Comparison of ENCODE assay signal across 1 cellular context in the genomic region with DNA sequence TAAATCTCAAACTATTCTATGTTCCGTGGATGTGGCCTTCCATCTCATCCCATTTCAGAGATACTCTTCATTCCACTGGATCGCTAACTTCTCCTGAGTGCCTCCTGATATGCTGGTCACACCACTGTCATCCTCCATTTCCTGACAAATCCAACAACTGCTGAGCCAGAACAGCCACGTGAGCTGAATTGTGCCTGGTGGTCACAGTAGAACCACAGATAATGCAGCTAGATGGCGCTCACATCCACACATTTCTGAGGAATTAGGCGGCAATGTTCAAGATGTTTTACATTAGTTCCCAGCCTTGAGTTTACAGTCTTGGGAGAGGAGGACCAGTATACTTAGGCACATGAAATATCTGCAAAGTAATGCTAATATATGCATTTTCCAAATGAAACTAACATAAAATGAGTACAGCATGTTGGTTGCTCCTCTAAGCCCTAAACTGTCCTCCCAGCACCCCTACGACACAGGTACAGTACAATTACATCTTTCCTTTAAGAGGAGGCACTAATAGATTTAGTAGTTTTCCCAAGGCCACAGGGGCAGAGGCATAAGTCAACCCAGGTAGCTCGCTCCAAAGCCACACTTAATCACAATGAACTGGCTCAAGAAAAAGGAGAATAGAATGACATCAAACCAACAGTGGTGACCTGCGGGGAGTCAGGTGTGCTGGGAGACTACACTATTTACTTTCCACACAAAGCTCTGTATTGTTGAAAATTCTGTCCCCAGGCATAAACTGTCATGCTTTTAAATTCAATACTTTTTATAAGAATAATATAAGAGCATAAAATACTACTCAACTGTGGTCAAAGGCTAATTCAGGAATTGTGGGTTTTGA.
TF ChIP-seq lines count a peak whose summit lies in the region.

No MANE protein-coding gene starts in this region.

TF ChIP-seq in HepG2, 621 proteins besides CTCF, POLR2A, EP300 and RAD21 (continued from another document and continues in another):
- TF ChIP-seq, protein P1, sequence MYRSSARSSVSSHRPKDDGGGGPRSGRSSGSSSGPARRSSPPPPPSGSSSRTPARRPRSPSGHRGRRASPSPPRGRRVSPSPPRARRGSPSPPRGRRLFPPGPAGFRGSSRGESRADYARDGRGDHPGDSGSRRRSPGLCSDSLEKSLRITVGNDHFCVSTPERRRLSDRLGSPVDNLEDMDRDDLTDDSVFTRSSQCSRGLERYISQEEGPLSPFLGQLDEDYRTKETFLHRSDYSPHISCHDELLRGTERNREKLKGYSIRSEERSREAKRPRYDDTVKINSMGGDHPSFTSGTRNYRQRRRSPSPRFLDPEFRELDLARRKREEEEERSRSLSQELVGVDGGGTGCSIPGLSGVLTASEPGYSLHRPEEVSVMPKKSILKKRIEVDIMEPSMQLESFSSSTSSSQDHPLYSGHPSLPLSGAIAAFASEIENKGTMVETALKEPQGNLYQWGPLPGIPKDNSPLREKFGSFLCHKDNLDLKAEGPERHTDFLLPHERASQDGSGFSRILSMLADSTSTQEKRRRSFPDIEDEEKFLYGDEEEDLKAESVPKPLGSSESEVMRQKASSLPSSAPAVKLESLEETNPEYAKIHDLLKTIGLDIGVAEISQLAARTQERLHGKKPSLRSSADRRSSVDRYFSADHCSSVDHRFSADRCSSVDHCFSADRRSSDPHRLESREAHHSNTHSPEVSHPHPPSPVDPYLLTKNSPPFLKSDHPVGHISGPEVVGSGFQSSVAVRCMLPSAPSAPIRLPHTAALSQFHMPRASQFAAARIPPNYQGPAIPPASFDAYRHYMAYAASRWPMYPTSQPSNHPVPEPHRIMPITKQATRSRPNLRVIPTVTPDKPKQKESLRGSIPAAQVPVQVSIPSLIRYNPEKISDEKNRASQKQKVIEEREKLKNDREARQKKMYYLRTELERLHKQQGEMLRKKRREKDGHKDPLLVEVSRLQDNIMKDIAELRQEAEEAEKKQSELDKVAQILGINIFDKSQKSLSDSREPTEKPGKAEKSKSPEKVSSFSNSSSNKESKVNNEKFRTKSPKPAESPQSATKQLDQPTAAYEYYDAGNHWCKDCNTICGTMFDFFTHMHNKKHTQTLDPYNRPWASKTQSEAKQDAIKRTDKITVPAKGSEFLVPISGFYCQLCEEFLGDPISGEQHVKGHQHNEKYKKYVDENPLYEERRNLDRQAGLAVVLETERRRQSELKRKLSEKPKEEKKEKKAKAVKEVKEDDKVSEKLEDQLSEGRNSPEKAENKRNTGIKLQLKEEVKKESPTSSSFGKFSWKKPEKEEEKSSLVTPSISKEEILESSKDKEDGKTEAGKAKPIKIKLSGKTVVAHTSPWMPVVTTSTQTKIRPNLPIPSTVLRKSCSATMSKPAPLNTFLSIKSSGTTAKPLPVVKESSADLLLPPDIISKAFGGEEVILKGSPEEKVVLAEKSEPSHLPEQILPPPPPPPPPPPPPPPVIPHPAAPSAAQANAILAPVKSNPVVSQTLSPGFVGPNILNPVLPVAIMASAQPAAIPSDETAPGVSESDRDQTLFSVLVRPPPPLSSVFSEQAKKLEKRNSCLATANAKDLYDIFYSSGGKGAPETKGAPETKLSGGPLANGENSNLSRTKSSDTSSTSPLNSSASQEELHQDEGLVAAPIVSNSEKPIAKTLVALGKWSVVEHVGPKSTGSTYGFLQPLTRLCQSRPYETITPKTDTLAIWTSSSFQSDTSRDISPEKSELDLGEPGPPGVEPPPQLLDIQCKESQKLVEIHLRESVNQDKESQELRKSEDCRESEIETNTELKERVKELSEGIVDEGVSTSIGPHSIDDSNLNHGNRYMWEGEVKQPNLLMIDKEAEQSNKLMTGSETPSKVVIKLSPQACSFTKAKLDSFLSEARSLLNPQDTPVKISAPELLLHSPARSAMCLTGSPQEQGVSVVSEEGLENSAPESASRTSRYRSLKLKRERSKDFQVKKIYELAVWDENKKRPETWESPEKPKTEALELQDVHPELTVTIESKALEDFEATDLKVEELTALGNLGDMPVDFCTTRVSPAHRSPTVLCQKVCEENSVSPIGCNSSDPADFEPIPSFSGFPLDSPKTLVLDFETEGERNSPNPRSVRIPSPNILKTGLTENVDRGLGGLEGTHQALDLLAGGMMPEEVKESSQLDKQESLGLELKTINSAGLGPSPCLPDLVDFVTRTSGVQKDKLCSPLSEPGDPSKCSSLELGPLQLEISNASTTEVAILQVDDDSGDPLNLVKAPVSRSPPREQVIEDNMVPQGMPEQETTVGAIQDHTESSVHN (CRISPR knock-in tag; IDR thresholded peaks at IDR 0.05), result 0 out of 2 replicates have a peak, but pooled peaks have one; percentile 27
- TF ChIP-seq ZNF552 (CRISPR knock-in tag; IDR thresholded peaks at IDR 0.05; ENCODE audit: borderline replicate concordance) (no peak), TOE1 (CRISPR knock-in tag; IDR thresholded peaks at IDR 0.05) (no peak), ZBTB3 (CRISPR knock-in tag; IDR thresholded peaks at IDR 0.05; ENCODE audit: borderline replicate concordance, low read depth) (no peak), ZNF331 (CRISPR knock-in tag; IDR thresholded peaks at IDR 0.05) (peak; percentile 46; the same call in 1 of the 2 replicates), HIVEP1 (CRISPR knock-in tag; IDR thresholded peaks at IDR 0.05) (no peak), ZKSCAN1 (IDR thresholded peaks at IDR 0.05; ENCODE audit: low read length) (no peak), PTBP1 (IDR thresholded peaks at IDR 0.05; ENCODE audit: low read depth, low read length, poor library complexity, severe bottlenecking) (no peak), NR2F2 (IDR thresholded peaks at IDR 0.05; ENCODE audit: borderline replicate concordance, low read depth) (no peak), ZNF556 (CRISPR knock-in tag; IDR thresholded peaks at IDR 0.05; ENCODE audit: borderline replicate concordance) (no peak), ZNF577 (CRISPR knock-in tag; IDR thresholded peaks at IDR 0.05; ENCODE audit: borderline replicate concordance, low read depth) (no peak), SMYD3 (CRISPR knock-in tag; IDR thresholded peaks at IDR 0.05) (no peak), MTA1 (CRISPR knock-in tag; IDR thresholded peaks at IDR 0.05; ENCODE audit: borderline replicate concordance) (no peak), ZNF333 (CRISPR knock-in tag; IDR thresholded peaks at IDR 0.05; ENCODE audit: borderline replicate concordance) (no peak), SIX4 (CRISPR knock-in tag; IDR thresholded peaks at IDR 0.05) (no peak), HNRNPLL (IDR thresholded peaks at IDR 0.05; ENCODE audit: low read depth, low read length, poor library complexity, severe bottlenecking) (no peak), ZNF235 (CRISPR knock-in tag; IDR thresholded peaks at IDR 0.05; ENCODE audit: borderline replicate concordance) (no peak), ZNF3 (CRISPR knock-in tag; IDR thresholded peaks at IDR 0.05) (no peak)
- TF ChIP-seq, protein P2, sequence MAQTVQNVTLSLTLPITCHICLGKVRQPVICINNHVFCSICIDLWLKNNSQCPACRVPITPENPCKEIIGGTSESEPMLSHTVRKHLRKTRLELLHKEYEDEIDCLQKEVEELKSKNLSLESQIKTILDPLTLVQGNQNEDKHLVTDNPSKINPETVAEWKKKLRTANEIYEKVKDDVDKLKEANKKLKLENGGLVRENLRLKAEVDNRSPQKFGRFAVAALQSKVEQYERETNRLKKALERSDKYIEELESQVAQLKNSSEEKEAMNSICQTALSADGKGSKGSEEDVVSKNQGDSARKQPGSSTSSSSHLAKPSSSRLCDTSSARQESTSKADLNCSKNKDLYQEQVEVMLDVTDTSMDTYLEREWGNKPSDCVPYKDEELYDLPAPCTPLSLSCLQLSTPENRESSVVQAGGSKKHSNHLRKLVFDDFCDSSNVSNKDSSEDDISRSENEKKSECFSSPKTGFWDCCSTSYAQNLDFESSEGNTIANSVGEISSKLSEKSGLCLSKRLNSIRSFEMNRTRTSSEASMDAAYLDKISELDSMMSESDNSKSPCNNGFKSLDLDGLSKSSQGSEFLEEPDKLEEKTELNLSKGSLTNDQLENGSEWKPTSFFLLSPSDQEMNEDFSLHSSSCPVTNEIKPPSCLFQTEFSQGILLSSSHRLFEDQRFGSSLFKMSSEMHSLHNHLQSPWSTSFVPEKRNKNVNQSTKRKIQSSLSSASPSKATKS (CRISPR knock-in tag; IDR thresholded peaks at IDR 0.05), result no peak
- TF ChIP-seq, protein P3, sequence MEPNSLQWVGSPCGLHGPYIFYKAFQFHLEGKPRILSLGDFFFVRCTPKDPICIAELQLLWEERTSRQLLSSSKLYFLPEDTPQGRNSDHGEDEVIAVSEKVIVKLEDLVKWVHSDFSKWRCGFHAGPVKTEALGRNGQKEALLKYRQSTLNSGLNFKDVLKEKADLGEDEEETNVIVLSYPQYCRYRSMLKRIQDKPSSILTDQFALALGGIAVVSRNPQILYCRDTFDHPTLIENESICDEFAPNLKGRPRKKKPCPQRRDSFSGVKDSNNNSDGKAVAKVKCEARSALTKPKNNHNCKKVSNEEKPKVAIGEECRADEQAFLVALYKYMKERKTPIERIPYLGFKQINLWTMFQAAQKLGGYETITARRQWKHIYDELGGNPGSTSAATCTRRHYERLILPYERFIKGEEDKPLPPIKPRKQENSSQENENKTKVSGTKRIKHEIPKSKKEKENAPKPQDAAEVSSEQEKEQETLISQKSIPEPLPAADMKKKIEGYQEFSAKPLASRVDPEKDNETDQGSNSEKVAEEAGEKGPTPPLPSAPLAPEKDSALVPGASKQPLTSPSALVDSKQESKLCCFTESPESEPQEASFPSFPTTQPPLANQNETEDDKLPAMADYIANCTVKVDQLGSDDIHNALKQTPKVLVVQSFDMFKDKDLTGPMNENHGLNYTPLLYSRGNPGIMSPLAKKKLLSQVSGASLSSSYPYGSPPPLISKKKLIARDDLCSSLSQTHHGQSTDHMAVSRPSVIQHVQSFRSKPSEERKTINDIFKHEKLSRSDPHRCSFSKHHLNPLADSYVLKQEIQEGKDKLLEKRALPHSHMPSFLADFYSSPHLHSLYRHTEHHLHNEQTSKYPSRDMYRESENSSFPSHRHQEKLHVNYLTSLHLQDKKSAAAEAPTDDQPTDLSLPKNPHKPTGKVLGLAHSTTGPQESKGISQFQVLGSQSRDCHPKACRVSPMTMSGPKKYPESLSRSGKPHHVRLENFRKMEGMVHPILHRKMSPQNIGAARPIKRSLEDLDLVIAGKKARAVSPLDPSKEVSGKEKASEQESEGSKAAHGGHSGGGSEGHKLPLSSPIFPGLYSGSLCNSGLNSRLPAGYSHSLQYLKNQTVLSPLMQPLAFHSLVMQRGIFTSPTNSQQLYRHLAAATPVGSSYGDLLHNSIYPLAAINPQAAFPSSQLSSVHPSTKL (CRISPR knock-in tag; IDR thresholded peaks at IDR 0.05), result peak; percentile 38; the same call in 1 of the 2 replicates
- TF ChIP-seq, protein P4, sequence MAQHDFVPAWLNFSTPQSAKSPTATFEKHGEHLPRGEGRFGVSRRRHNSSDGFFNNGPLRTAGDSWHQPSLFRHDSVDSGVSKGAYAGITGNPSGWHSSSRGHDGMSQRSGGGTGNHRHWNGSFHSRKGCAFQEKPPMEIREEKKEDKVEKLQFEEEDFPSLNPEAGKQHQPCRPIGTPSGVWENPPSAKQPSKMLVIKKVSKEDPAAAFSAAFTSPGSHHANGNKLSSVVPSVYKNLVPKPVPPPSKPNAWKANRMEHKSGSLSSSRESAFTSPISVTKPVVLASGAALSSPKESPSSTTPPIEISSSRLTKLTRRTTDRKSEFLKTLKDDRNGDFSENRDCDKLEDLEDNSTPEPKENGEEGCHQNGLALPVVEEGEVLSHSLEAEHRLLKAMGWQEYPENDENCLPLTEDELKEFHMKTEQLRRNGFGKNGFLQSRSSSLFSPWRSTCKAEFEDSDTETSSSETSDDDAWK (CRISPR knock-in tag; IDR thresholded peaks at IDR 0.05), result no peak
- TF ChIP-seq, protein P5, sequence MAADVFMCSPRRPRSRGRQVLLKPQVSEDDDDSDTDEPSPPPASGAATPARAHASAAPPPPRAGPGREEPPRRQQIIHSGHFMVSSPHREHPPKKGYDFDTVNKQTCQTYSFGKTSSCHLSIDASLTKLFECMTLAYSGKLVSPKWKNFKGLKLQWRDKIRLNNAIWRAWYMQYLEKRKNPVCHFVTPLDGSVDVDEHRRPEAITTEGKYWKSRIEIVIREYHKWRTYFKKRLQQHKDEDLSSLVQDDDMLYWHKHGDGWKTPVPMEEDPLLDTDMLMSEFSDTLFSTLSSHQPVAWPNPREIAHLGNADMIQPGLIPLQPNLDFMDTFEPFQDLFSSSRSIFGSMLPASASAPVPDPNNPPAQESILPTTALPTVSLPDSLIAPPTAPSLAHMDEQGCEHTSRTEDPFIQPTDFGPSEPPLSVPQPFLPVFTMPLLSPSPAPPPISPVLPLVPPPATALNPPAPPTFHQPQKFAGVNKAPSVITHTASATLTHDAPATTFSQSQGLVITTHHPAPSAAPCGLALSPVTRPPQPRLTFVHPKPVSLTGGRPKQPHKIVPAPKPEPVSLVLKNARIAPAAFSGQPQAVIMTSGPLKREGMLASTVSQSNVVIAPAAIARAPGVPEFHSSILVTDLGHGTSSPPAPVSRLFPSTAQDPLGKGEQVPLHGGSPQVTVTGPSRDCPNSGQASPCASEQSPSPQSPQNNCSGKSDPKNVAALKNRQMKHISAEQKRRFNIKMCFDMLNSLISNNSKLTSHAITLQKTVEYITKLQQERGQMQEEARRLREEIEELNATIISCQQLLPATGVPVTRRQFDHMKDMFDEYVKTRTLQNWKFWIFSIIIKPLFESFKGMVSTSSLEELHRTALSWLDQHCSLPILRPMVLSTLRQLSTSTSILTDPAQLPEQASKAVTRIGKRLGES (CRISPR knock-in tag; IDR thresholded peaks at IDR 0.05; ENCODE audit: borderline replicate concordance), result no peak
- TF ChIP-seq, protein P6, sequence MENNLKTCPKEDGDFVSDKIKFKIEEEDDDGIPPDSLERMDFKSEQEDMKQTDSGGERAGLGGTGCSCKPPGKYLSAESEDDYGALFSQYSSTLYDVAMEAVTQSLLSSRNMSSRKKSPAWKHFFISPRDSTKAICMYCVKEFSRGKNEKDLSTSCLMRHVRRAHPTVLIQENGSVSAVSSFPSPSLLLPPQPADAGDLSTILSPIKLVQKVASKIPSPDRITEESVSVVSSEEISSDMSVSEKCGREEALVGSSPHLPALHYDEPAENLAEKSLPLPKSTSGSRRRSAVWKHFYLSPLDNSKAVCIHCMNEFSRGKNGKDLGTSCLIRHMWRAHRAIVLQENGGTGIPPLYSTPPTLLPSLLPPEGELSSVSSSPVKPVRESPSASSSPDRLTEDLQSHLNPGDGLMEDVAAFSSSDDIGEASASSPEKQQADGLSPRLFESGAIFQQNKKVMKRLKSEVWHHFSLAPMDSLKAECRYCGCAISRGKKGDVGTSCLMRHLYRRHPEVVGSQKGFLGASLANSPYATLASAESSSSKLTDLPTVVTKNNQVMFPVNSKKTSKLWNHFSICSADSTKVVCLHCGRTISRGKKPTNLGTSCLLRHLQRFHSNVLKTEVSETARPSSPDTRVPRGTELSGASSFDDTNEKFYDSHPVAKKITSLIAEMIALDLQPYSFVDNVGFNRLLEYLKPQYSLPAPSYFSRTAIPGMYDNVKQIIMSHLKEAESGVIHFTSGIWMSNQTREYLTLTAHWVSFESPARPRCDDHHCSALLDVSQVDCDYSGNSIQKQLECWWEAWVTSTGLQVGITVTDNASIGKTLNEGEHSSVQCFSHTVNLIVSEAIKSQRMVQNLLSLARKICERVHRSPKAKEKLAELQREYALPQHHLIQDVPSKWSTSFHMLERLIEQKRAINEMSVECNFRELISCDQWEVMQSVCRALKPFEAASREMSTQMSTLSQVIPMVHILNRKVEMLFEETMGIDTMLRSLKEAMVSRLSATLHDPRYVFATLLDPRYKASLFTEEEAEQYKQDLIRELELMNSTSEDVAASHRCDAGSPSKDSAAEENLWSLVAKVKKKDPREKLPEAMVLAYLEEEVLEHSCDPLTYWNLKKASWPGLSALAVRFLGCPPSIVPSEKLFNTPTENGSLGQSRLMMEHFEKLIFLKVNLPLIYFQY (CRISPR knock-in tag; IDR thresholded peaks at IDR 0.05; ENCODE audit: borderline replicate concordance), result no peak
